ENCODE assay signal across 19 cellular contexts in genomic region chr1:59574085-59574484, GRCh38.
DNase-seq lines count a peak whose midpoint lies in the region; ATAC-seq and TF ChIP-seq lines count a peak whose summit lies in the region.
"Had no signal": no experiment of that assay in that cellular context is flagged by ENCODE, and none has a peak within 500 bp of the region (broad histone marks: within the 10 kb centered on the region; RNA-seq: fewer than 3 reads in every experiment).

No MANE protein-coding gene starts in this region.

- TF ChIP-seq CTCF in AG09319 (IDR thresholded peaks at IDR 0.05; ENCODE audit: low read depth, low read length): peak; percentile 6
- TF ChIP-seq CTCF in fibroblast of the aortic adventitia (IDR thresholded peaks at IDR 0.05; ENCODE audit: insufficient read depth, low read length): no peak

- H3K36me3 Mint-ChIP-seq in T-helper 17 cell (ENCODE audit: low read depth): peaks cover 3% of the 10 kb centered on the region
- peaks cover 7 to 11% of the 10 kb centered on the region in 2 donors for H3K36me3 Mint-ChIP-seq in stimulated activated naive B cell treated with anti-CD40 and anti-IgM and Interleukin-4, amounts not matched to agents 10 μg/mL and 1 μg/mL and 100 μg/mL, for 72 hours

- peaks cover 5 to 9% of the 10 kb centered on the region in 2 donors for H3K9me3 Mint-ChIP-seq in stimulated activated naive B cell treated with anti-CD40 and anti-IgM and Interleukin-4, amounts not matched to agents 10 μg/mL and 1 μg/mL and 100 μg/mL, for 72 hours

- ATAC-seq in T-helper 17 cell (no peak), HG02610 (IDR thresholded peaks at IDR 0.05; ENCODE audit: unreplicated experiment) (no peak)
- no peak for ATAC-seq in stimulated activated naive B cell treated with anti-CD40 and anti-IgM and Interleukin-4, amounts not matched to agents 10 μg/mL and 1 μg/mL and 100 μg/mL, for 72 hours (replicated peaks)
- ATAC-seq: left colon, Panc1 had no signal

- DNase-seq in AG09319 (ENCODE audit: extremely low read depth, low read depth): peak; percentile 72
- peak; percentile 67 for DNase-seq in HCEC 1CT
- DNase-seq in T-helper 17 cell: no peak
- peak; percentile 80 for DNase-seq in fibroblast of the aortic adventitia (ENCODE audit: low read depth)
- DNase-seq in stimulated activated naive B cell treated with anti-CD40 and anti-IgM and Interleukin-4, amounts not matched to agents 10 μg/mL and 1 μg/mL and 100 μg/mL, for 72 hours: no peak
- no peak for DNase-seq in HuH-7.5 (ENCODE audit: low spot score)
- no peak for DNase-seq in NCI-H2029 treated with DMSO at 0.1 percent for 48 hours (lab: John Stamatoyannopoulos, UW)
- DNase-seq: activated CD4-positive, alpha-beta T cell treated with anti-CD3 and anti-CD28 coated beads, Interleukin-2, amount 50 U/mL, for 48 hours; activated naive CD4-positive, alpha-beta T cell treated with anti-CD3 and anti-CD28 coated beads, Interleukin-2, amount 50 U/mL, for 16 hours; activated T-cell treated with anti-CD3 and anti-CD28 coated beads, Interleukin-2, amount 50 U/mL, for 24 hours; Calu3; left colon; NCI-H2081 treated with DMSO at 0.1 percent for 48 hours; NCI-H82; occipital lobe had no signal

- no peak overlapping the region for H3K27ac Mint-ChIP-seq in T-helper 17 cell
- H3K27ac Mint-ChIP-seq in stimulated activated naive B cell treated with anti-CD40 and anti-IgM and Interleukin-4, amounts not matched to agents 10 μg/mL and 1 μg/mL and 100 μg/mL, for 72 hours: no peak overlapping the region
- H3K27ac Mint-ChIP-seq: activated T-cell treated with anti-CD3 and anti-CD28 coated beads, Interleukin-2, amount 50 U/mL, for 24 hours; B cell had no signal

- H3K9me3 ChIP-seq in T-helper 17 cell (ENCODE audit: control insufficient read depth, low read length, poor library complexity, severe bottlenecking): no peaks in the 10 kb centered on the region

- H3K27me3 Mint-ChIP-seq in T-helper 17 cell: peaks cover 13% of the 10 kb centered on the region
- H3K27me3 Mint-ChIP-seq in stimulated activated naive B cell treated with anti-CD40 and anti-IgM and Interleukin-4, amounts not matched to agents 10 μg/mL and 1 μg/mL and 100 μg/mL, for 72 hours: no peaks in the 10 kb centered on the region
- H3K27me3 Mint-ChIP-seq: activated T-cell treated with anti-CD3 and anti-CD28 coated beads, Interleukin-2, amount 50 U/mL, for 24 hours; B cell had no signal

- no peak overlapping the region for H3K4me3 ChIP-seq in fibroblast of the aortic adventitia (ENCODE audit: low read depth, low read length)
- H3K4me3 ChIP-seq: esophagus muscularis mucosa had no signal

- peak overlapping the region; percentile 1 for H3K4me3 Mint-ChIP-seq in T-helper 17 cell
- no peak overlapping the region for H3K4me3 Mint-ChIP-seq in stimulated activated naive B cell treated with anti-CD40 and anti-IgM and Interleukin-4, amounts not matched to agents 10 μg/mL and 1 μg/mL and 100 μg/mL, for 72 hours
- H3K4me3 Mint-ChIP-seq: activated T-cell treated with anti-CD3 and anti-CD28 coated beads, Interleukin-2, amount 50 U/mL, for 24 hours; B cell had no signal

- H3K4me1 Mint-ChIP-seq in T-helper 17 cell: peaks cover 22% of the 10 kb centered on the region
- H3K4me1 Mint-ChIP-seq in stimulated activated naive B cell treated with anti-CD40 and anti-IgM and Interleukin-4, amounts not matched to agents 10 μg/mL and 1 μg/mL and 100 μg/mL, for 72 hours: peaks cover 12 to 27% of the 10 kb centered on the region in 2 donors

Comparison
In these comparisons a context has a peak if more than half of its experiments do, and no peak if none do; other contexts are left out.
1. DNase-seq: peak in AG09319 (single experiment), HCEC 1CT (single experiment) and fibroblast of the aortic adventitia (single experiment); none in T-helper 17 cell (0 of 3), stimulated activated naive B cell treated with anti-CD40 and anti-IgM and Interleukin-4, amounts not matched to agents 10 μg/mL and 1 μg/mL and 100 μg/mL, for 72 hours (single experiment), HuH-7.5 (single experiment) and NCI-H2029 treated with DMSO at 0.1 percent for 48 hours (single experiment).